ENCODE assay signal across 21 cellular contexts in genomic region chr2:85801871-85802270, GRCh38. TPM values are rescaled to one million over a fixed set of nuclear protein-coding genes. Genes with fewer than 3 reads are reported as not detected.
"Had no signal": no experiment of that assay in that cellular context is flagged by ENCODE, and none has a peak within 500 bp of the region (broad histone marks: within the 10 kb centered on the region; RNA-seq: fewer than 3 reads in every experiment).

No MANE protein-coding gene starts in this region.

- H3K4me3 Mint-ChIP-seq: activated naive CD4-positive, alpha-beta T cell treated with anti-CD3 and anti-CD28 coated beads, Interleukin-2, amount 50 U/mL, for 24 hours; activated naive CD8-positive, alpha-beta T cell treated with anti-CD3 and anti-CD28 coated beads, Interleukin-2, amount 50 U/mL, for 24 hours; dendritic cell treated with granulocyte-macrophage colony-stimulating factor and Interleukin-4, amounts not matched to agents 40 ng/mL and 50 ng/mL, for 4 days; endodermal cell; naive thymus-derived CD8-positive, alpha-beta T cell; neural crest cell; stimulated activated effector memory CD8-positive, alpha-beta T cell treated with anti-CD3 and anti-CD28 coated beads, Interleukin-12 subunit alpha, Interleukin-12 subunit beta, amount 100 ng/mL, for 72 hours; stimulated activated naive CD8-positive, alpha-beta T cell treated with anti-CD3 and anti-CD28 coated beads, Interleukin-15, Interleukin-2, amounts not matched to agents 100 ng/mL and 50 ng/mL, for 24 hours had no signal

- H3K36me3 Mint-ChIP-seq: activated naive CD4-positive, alpha-beta T cell treated with anti-CD3 and anti-CD28 coated beads, Interleukin-2, amount 50 U/mL, for 24 hours; stimulated activated effector memory CD8-positive, alpha-beta T cell treated with anti-CD3 and anti-CD28 coated beads, Interleukin-12 subunit alpha, Interleukin-12 subunit beta, amount 100 ng/mL, for 72 hours had no signal

- H3K36me3 ChIP-seq: thyroid gland had no signal

- H3K27ac ChIP-seq: parathyroid adenoma, psoas muscle, SK-N-MC, thyroid gland had no signal

- H3K27ac Mint-ChIP-seq: activated naive CD4-positive, alpha-beta T cell treated with anti-CD3 and anti-CD28 coated beads, Interleukin-2, amount 50 U/mL, for 24 hours; activated naive CD8-positive, alpha-beta T cell treated with anti-CD3 and anti-CD28 coated beads, Interleukin-2, amount 50 U/mL, for 24 hours; activated T-helper 2 cell treated with anti-CD3 and anti-CD28 coated beads, Interferon-gamma antibody, Interleukin-2, Interleukin-4, amounts not matched to agents 10 μg/mL and 5 μg/mL and 100 μg/mL, durations not matched to agents 14 hours and 24 hours and 36 hours; dendritic cell treated with granulocyte-macrophage colony-stimulating factor and Interleukin-4, amounts not matched to agents 40 ng/mL and 50 ng/mL, for 4 days; endodermal cell; naive thymus-derived CD8-positive, alpha-beta T cell; stimulated activated effector memory CD8-positive, alpha-beta T cell treated with anti-CD3 and anti-CD28 coated beads, Interleukin-12 subunit alpha, Interleukin-12 subunit beta, amount 100 ng/mL, for 72 hours; stimulated activated naive CD8-positive, alpha-beta T cell treated with anti-CD3 and anti-CD28 coated beads, Interleukin-15, Interleukin-2, amounts not matched to agents 100 ng/mL and 50 ng/mL, for 24 hours had no signal

- H3K9me3 ChIP-seq: thyroid gland had no signal

- H3K4me1 Mint-ChIP-seq: endodermal cell had no signal

- H3K27me3 ChIP-seq: thyroid gland had no signal

- DNase-seq: activated CD4-positive, alpha-beta T cell treated with anti-CD3 and anti-CD28 coated beads for 4 hours; activated CD4-positive, alpha-beta T cell treated with anti-CD3 and anti-CD28 coated beads, Interleukin-2, amount 50 U/mL, for 4 hours; activated naive CD8-positive, alpha-beta T cell treated with anti-CD3 and anti-CD28 coated beads, Interleukin-2, amount 50 U/mL, for 24 hours; amygdala; central memory CD4-positive, alpha-beta T cell; endodermal cell; foreskin fibroblast; naive thymus-derived CD8-positive, alpha-beta T cell; occipital lobe; psoas muscle; stimulated activated CD4-positive, alpha-beta T cell treated with anti-CD3 and anti-CD28 coated beads, Interleukin-12 subunit alpha, Interleukin-12 subunit beta, amount 100 ng/mL, for 4 hours; stimulated activated CD4-positive, alpha-beta T cell treated with anti-CD3 and anti-CD28 coated beads, Interleukin-4, amount 100 ng/mL, for 1 hour; thyroid gland had no signal

- H3K9ac ChIP-seq: parathyroid adenoma had no signal

- H2AFZ ChIP-seq: parathyroid adenoma had no signal

- H3K9me3 Mint-ChIP-seq: activated naive CD4-positive, alpha-beta T cell treated with anti-CD3 and anti-CD28 coated beads, Interleukin-2, amount 50 U/mL, for 24 hours; activated naive CD8-positive, alpha-beta T cell treated with anti-CD3 and anti-CD28 coated beads, Interleukin-2, amount 50 U/mL, for 24 hours; activated T-helper 2 cell treated with anti-CD3 and anti-CD28 coated beads, Interferon-gamma antibody, Interleukin-2, Interleukin-4, amounts not matched to agents 10 μg/mL and 5 μg/mL and 100 μg/mL, durations not matched to agents 14 hours and 24 hours and 36 hours; endodermal cell; neural crest cell; stimulated activated effector memory CD8-positive, alpha-beta T cell treated with anti-CD3 and anti-CD28 coated beads, Interleukin-12 subunit alpha, Interleukin-12 subunit beta, amount 100 ng/mL, for 72 hours; stimulated activated naive CD8-positive, alpha-beta T cell treated with anti-CD3 and anti-CD28 coated beads, Interleukin-15, Interleukin-2, amounts not matched to agents 100 ng/mL and 50 ng/mL, for 24 hours had no signal

- ATAC-seq: activated naive CD8-positive, alpha-beta T cell treated with anti-CD3 and anti-CD28 coated beads, Interleukin-2, amount 50 U/mL, for 24 hours; naive thymus-derived CD8-positive, alpha-beta T cell; stimulated activated effector memory CD8-positive, alpha-beta T cell treated with anti-CD3 and anti-CD28 coated beads, Interleukin-12 subunit alpha, Interleukin-12 subunit beta, amount 100 ng/mL, for 72 hours had no signal

- H3K4me1 ChIP-seq: parathyroid adenoma had no signal

- H3K4me3 ChIP-seq: psoas muscle, SK-N-MC, thyroid gland had no signal

RNA-seq across cellular contexts. Expression of gene ATOH8, which starts 48.1 kb away (rescaled TPM):
- total RNA-seq: naive thymus-derived CD8-positive, alpha-beta T cell had no signal
- polyA plus RNA-seq: naive thymus-derived CD8-positive, alpha-beta T cell had no signal
